Comparison of ENCODE assay signal across 1 cellular context in genomic region chr3:53489401-53490130, GRCh38.
A peak's percentile ranks its signal among the peaks of the same experiment; 100 is the strongest.
TF ChIP-seq lines count a peak whose summit lies in the region.

No MANE protein-coding gene starts in this region.

TF ChIP-seq in HEK293, 187 proteins besides CTCF, POLR2A, EP300 and RAD21 (continued from another document and continues in another):
- TF ChIP-seq ZNF121 (tag by site-specific recombination; IDR thresholded peaks at IDR 0.05) (no peak), ZNF692 (tag by site-specific recombination; IDR thresholded peaks at IDR 0.05) (no peak), PBX3 (CRISPR knock-in tag; IDR thresholded peaks at IDR 0.05) (no peak), ZNF214 (tag by site-specific recombination; IDR thresholded peaks at IDR 0.05; ENCODE audit: borderline replicate concordance) (no peak), AEBP2 (tag by site-specific recombination; IDR thresholded peaks at IDR 0.05; ENCODE audit: borderline replicate concordance) (no peak), ZIC2 (tag by site-specific recombination; IDR thresholded peaks at IDR 0.05) (peak; percentile 86), ZNF585B (tag by site-specific recombination; IDR thresholded peaks at IDR 0.05) (no peak), KLF8 (tag by site-specific recombination; IDR thresholded peaks at IDR 0.05) (no peak), ZNF18 (tag by site-specific recombination; IDR thresholded peaks at IDR 0.05) (peak; percentile 54; the same call in 1 of the 2 replicates), ZNF596 (tag by site-specific recombination; IDR thresholded peaks at IDR 0.05) (no peak), ZNF394 (tag by site-specific recombination; IDR thresholded peaks at IDR 0.05; ENCODE audit: borderline replicate concordance) (no peak), ZNF404 (tag by site-specific recombination; IDR thresholded peaks at IDR 0.05) (no peak), ATF2 (tag by site-specific recombination; IDR thresholded peaks at IDR 0.05; ENCODE audit: low read depth) (no peak), ZBTB10 (tag by site-specific recombination; IDR thresholded peaks at IDR 0.05) (no peak), ZFP3 (tag by site-specific recombination; IDR thresholded peaks at IDR 0.05; ENCODE audit: low read depth) (no peak), ZNF843 (tag by site-specific recombination; IDR thresholded peaks at IDR 0.05) (peak; percentile 74), ZNF704 (tag by site-specific recombination; IDR thresholded peaks at IDR 0.05) (no peak), ZNF433 (tag by site-specific recombination; IDR thresholded peaks at IDR 0.05; ENCODE audit: low read depth) (no peak), ZNF555 (tag by site-specific recombination; conservative IDR thresholded peaks at IDR 0.05) (no peak), YY1 (tag by site-specific recombination; IDR thresholded peaks at IDR 0.05) (no peak), TRIM28 (IDR thresholded peaks at IDR 0.05; ENCODE audit: borderline replicate concordance, low read length) (peak; percentile 72), ZNF184 (tag by site-specific recombination; IDR thresholded peaks at IDR 0.05) (no peak), ZBTB48 (tag by site-specific recombination; IDR thresholded peaks at IDR 0.05) (no peak), ZNF221 (tag by site-specific recombination; IDR thresholded peaks at IDR 0.05; ENCODE audit: borderline replicate concordance) (no peak), OSR2 (tag by site-specific recombination; IDR thresholded peaks at IDR 0.05) (peak; percentile 75), ZNF473 (tag by site-specific recombination; IDR thresholded peaks at IDR 0.05) (no peak), ZNF16 (tag by site-specific recombination; IDR thresholded peaks at IDR 0.05; ENCODE audit: low read depth) (no peak), ZSCAN18 (tag by site-specific recombination; IDR thresholded peaks at IDR 0.05) (no peak), ZNF155 (tag by site-specific recombination; IDR thresholded peaks at IDR 0.05) (no peak), ZNF548 (tag by site-specific recombination; IDR thresholded peaks at IDR 0.05) (no peak), ZNF501 (tag by site-specific recombination; IDR thresholded peaks at IDR 0.05) (no peak), ZNF266 (tag by site-specific recombination; IDR thresholded peaks at IDR 0.05; ENCODE audit: low read depth) (no peak), KLF10 (tag by site-specific recombination; IDR thresholded peaks at IDR 0.05) (no peak), ZNF146 (tag by site-specific recombination; IDR thresholded peaks at IDR 0.05) (no peak), PRDM6 (tag by site-specific recombination; IDR thresholded peaks at IDR 0.05) (peak; percentile 83), SETDB1 (IDR thresholded peaks at IDR 0.05; ENCODE audit: insufficient read length, low read length) (no peak), ZNF362 (tag by site-specific recombination; IDR thresholded peaks at IDR 0.05) (no peak), ZNF423 (tag by site-specific recombination; IDR thresholded peaks at IDR 0.05) (0 out of 2 replicates have a peak, but pooled peaks have one; percentile 19), ZSCAN30 (tag by site-specific recombination; IDR thresholded peaks at IDR 0.05) (peak; percentile 38; the same call in 1 of the 2 replicates), EGR2 (tag by site-specific recombination; IDR thresholded peaks at IDR 0.05; ENCODE audit: low read depth) (peak; percentile 22; the same call in 1 of the 2 replicates), KLF17 (tag by site-specific recombination; IDR thresholded peaks at IDR 0.05) (no peak), ZXDB (tag by site-specific recombination; IDR thresholded peaks at IDR 0.05) (no peak), ZNF529 (tag by site-specific recombination; IDR thresholded peaks at IDR 0.05; ENCODE audit: insufficient replicate concordance) (no peak)
